19 cellular contexts compared by ENCODE assay signal in the genomic region with DNA sequence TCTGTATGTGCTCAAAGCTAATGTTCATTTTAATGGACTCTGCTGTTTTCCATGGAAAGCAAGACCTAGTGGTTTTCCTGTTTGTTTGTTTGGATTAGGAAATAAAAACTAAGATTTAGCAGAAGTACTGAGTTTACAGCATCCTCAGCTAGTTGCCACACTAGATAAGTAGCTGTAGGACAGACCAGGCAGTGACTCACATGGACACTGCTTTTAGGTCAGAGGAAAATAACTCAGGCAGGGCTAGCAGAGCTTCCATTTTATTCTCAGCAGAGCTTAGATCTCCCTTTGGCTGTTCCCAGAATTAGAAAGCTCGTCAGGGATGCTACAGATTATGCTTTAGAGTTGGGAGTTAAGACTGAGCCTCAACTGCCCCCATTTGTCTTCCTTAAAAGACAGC.
"Had no signal": no experiment of that assay in that cellular context is flagged by ENCODE, and none has a peak within 500 bp of the region (broad histone marks: within the 10 kb centered on the region; RNA-seq: fewer than 3 reads in every experiment).

No MANE protein-coding gene starts in this region.

- H3K36me3 ChIP-seq: colonic mucosa, gastroesophageal sphincter, left ventricle myocardium inferior, lower lobe of right lung, ovary, stomach had no signal

- H3K27ac Mint-ChIP-seq: endodermal cell; immature natural killer cell; naive thymus-derived CD8-positive, alpha-beta T cell; progenitor cell of endocrine pancreas had no signal

- H3K27me3 Mint-ChIP-seq: progenitor cell of endocrine pancreas had no signal

- H3K9me3 ChIP-seq: colonic mucosa, gastroesophageal sphincter, left ventricle myocardium inferior, lower lobe of right lung, mucosa of descending colon, ovary, stomach had no signal

- H3K36me3 Mint-ChIP-seq: immature natural killer cell had no signal

- H3K4me1 Mint-ChIP-seq: immature natural killer cell; naive thymus-derived CD8-positive, alpha-beta T cell had no signal

- H3K27me3 ChIP-seq: colonic mucosa, gastroesophageal sphincter, ovary, stomach had no signal

- H3K4me3 Mint-ChIP-seq: endodermal cell; immature natural killer cell; naive thymus-derived CD8-positive, alpha-beta T cell had no signal

- H3K4me1 ChIP-seq: colonic mucosa, gastroesophageal sphincter, left ventricle myocardium inferior, lower lobe of right lung, stomach had no signal

- ATAC-seq: gastroesophageal sphincter; lower lobe of right lung; mucosa of descending colon; naive thymus-derived CD8-positive, alpha-beta T cell had no signal

- H3K4me3 ChIP-seq: colonic mucosa, gastroesophageal sphincter, left ventricle myocardium inferior, lower lobe of right lung, mucosa of descending colon, ovary, stomach had no signal

- H3K27ac ChIP-seq: colonic mucosa, gastroesophageal sphincter, left ventricle myocardium inferior, lower lobe of right lung, ovary, stomach had no signal

- DNase-seq: colonic mucosa; effector CD4-positive, alpha-beta T cell; endodermal cell; glutamatergic neuron; immature natural killer cell; left cardiac atrium; left ventricle myocardium inferior; lower lobe of right lung; mesendoderm; mucosa of descending colon; naive thymus-derived CD8-positive, alpha-beta T cell; ovary; small intestine; stimulated activated CD4-positive, alpha-beta T cell treated with anti-CD3 and anti-CD28 coated beads, Interleukin-12 subunit alpha, Interleukin-12 subunit beta, amount 100 ng/mL, for 4 hours; stimulated activated naive CD4-positive, alpha-beta T cell; stomach; trophoblast cell had no signal
